8 cellular contexts compared by ENCODE assay signal in genomic region chr15:59104912-59105732, GRCh38. TPM values are rescaled to one million over a fixed set of nuclear protein-coding genes. Genes with fewer than 3 reads are reported as not detected.
DNase-seq lines count a peak whose midpoint lies in the region; ATAC-seq and TF ChIP-seq lines count a peak whose summit lies in the region.

Gene CCNB2, plus strand, starts transcription at chr15:59105146. Its CDS starts 123 bp downstream, at chr15:59105269.

- ATAC-seq in GM19351 (IDR thresholded peaks at IDR 0.05; ENCODE audit: unreplicated experiment) (peak; percentile 97), HG03520 (IDR thresholded peaks at IDR 0.05; ENCODE audit: unreplicated experiment) (peak; percentile 99), left colon (peak; percentile 98)

- no peak within 1 kb of the TSS for H3K27ac ChIP-seq in coronary artery

- peak within 1 kb of the TSS; percentile 75 for H3K4me3 ChIP-seq in coronary artery

- DNase-seq in C1 segment of cervical spinal cord (lab: John Stamatoyannopoulos, UW) (peak; percentile 1 to 85 (median 72)), NCI-H526 treated with DMSO at 0.1 percent for 48 hours (lab: John Stamatoyannopoulos, UW) (peak; percentile 93), coronary artery (ENCODE audit: low spot score) (peak; percentile 88), left colon (peak; percentile 84 to 86)
- peak; percentile 88 for DNase-seq in activated CD4-positive, alpha-beta T cell treated with anti-CD3 and anti-CD28 coated beads for 48 hours
- peak; percentile 85 for DNase-seq in stimulated activated CD4-positive, alpha-beta T cell treated with anti-CD3 and anti-CD28 coated beads, Interleukin-1b, Interleukin-23, amount 100 ng/mL, for 48 hours

- TF ChIP-seq CTCF in coronary artery (IDR thresholded peaks at IDR 0.05): no peak

- intact Hi-C loops in left colon (cut with DNase I, micrococcal nuclease): no loop called here

RNA-seq across cellular contexts. Expression of gene CCNB2, which starts in this region (rescaled TPM):
- 10 to 100 TPM in 1 of 2 donors, 1 to 10 TPM in 1; 7.6 to 17.6 TPM for total RNA-seq in left colon
